1 cellular context compared by ENCODE assay signal in genomic region chr15:40336129-40337122, GRCh38.
TF ChIP-seq lines count a peak whose summit lies in the region.

No MANE protein-coding gene starts in this region.

TF ChIP-seq in endothelial cell of umbilical vein, 7 proteins besides CTCF, POLR2A, EP300 and RAD21:
- TF ChIP-seq MYC (IDR thresholded peaks at IDR 0.05; ENCODE audit: low read depth, low read length) (no peak), MAX (IDR thresholded peaks at IDR 0.05; ENCODE audit: insufficient read depth, insufficient read length) (no peak), GATA2 (IDR thresholded peaks at IDR 0.05; ENCODE audit: insufficient read depth, insufficient read length, low read depth, low read length) (no peak), FOS (IDR thresholded peaks at IDR 0.05; ENCODE audit: borderline replicate concordance, insufficient read depth, low read length) (no peak)
